In the genomic region with DNA sequence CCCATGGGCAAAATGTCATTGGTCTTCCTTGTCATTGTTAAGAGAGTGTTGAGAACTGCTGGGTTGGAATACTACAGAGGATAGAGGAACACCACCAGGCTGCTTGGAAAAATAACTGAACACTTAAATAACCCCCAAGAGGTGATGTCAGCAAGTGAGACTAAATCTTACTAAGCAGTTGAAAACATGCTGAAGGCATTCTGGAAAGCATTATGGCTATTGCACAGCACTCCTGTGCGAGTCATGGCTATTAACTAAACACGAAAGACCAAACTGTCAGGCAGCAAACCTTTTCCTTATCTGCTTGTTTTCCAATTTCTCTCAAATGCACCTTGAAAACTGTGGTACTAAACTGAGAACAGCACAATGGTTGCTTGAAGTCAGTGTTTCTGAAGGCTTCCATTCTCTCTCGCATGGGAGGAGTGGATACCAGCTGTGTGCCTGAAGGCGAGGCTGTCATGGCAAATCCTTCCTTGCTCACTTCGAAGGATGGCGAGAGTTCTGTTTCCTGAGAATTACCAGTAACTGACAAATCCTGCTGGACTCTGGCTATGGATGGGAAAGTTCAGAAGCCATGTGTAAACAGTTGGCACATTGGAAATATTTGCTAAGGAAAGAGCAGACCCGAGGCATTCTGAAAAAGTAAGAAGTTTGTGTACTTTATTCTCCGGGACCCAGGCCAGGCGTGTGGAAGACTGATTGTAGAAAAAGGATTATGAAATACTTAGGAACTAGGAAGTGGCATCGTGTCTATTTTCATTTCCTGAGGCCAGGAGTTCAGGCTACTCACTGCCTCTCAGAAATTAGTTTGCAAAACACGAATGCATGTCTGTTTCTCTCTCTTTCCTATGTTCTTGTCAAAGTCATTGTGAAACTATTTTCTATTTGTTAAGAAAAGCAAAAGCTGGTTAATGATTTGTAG, we compare ENCODE assay signal across 11 cellular contexts.
A peak's percentile ranks its signal among the peaks of the same experiment; 100 is the strongest.
DNase-seq lines count a peak whose midpoint lies in the region; ATAC-seq, FAIRE-seq and TF ChIP-seq lines count a peak whose summit lies in the region.
"Had no signal": no experiment of that assay in that cellular context is flagged by ENCODE, and none has a peak within 500 bp of the region (broad histone marks: within the 10 kb centered on the region; RNA-seq: fewer than 3 reads in every experiment).

No MANE protein-coding gene starts in this region.

- H4K20me1 ChIP-seq in astrocyte (ENCODE audit: insufficient read depth, low read length), result no peaks in the 10 kb centered on the region

- H3K79me2 ChIP-seq in astrocyte (ENCODE audit: insufficient read depth, low read length), result no peaks in the 10 kb centered on the region

- H3K27ac ChIP-seq in astrocyte (ENCODE audit: low read depth, low read length), result no peak overlapping the region
- peak overlapping the region; percentile 10 to 62 for H3K27ac ChIP-seq in left lung
- H3K27ac ChIP-seq in aorta (ENCODE audit: low read depth in 1 of 2, low read length in 2 of 2), result peak overlapping the region in 1 of 2 donors; percentile 33
- H3K27ac ChIP-seq in CD4-positive, alpha-beta memory T cell (ENCODE audit: low read depth, low read length), result no peak overlapping the region
- H3K27ac ChIP-seq: cardiac muscle cell had no signal

- DNase-seq in Right ventricle myocardium inferior (ENCODE audit: missing footprints) (peak; percentile 82), cardiac septum (ENCODE audit: low spot score) (no peak), astrocyte (ENCODE audit: low read depth) (peak; percentile 18), left lung (peak in 1 of 2 donors; percentile 53), aorta (peak in 1 of 2 donors; percentile 64)
- no peak for DNase-seq in CD4-positive, alpha-beta memory T cell
- no peak for DNase-seq in activated CD4-positive, alpha-beta T cell treated with anti-CD3 and anti-CD28 coated beads for 1 hour
- no peak for DNase-seq in activated CD4-positive, alpha-beta T cell treated with anti-CD3 and anti-CD28 coated beads, Interleukin-2, amount 50 U/mL, for 4 hours
- DNase-seq: H9 had no signal

- H3K36me3 Mint-ChIP-seq in astrocyte (ENCODE audit: low read depth, unreplicated experiment), result no peaks in the 10 kb centered on the region
- no peaks in the 10 kb centered on the region for H3K36me3 Mint-ChIP-seq in CD4-positive, alpha-beta memory T cell

- POLR2A ChIA-PET in CD4-positive, alpha-beta memory T cell (lab: Charles Lee; ENCODE audit: partially characterized antibody), result no interaction called here

- peaks cover 15% of the 10 kb centered on the region for H3K4me1 Mint-ChIP-seq in astrocyte (ENCODE audit: low read depth, unreplicated experiment)
- H3K4me1 Mint-ChIP-seq in CD4-positive, alpha-beta memory T cell, result no peaks in the 10 kb centered on the region
- H3K4me1 Mint-ChIP-seq: H9 had no signal

- WGBS in aorta, 2 donors, result 9% methylated on average over 11 of the region's 11 CpGs

- ATAC-seq in Right ventricle myocardium inferior, result peak; percentile 93
- ATAC-seq in left lung, result peak; percentile 95
- peak; percentile 88 for ATAC-seq in aorta (ENCODE audit: low FRiP score)
- ATAC-seq: Panc1 had no signal

- peak overlapping the region; percentile 24 for H3K4me3 Mint-ChIP-seq in astrocyte (ENCODE audit: unreplicated experiment)
- H3K4me3 Mint-ChIP-seq in CD4-positive, alpha-beta memory T cell, result no peak overlapping the region
- H3K4me3 Mint-ChIP-seq: H9 had no signal

- H3K4me3 ChIP-seq in astrocyte (ENCODE audit: insufficient read depth, low read depth, low read length) (no peak overlapping the region), left lung (no peak overlapping the region), aorta (ENCODE audit: low read length in 2 of 2) (no peak overlapping the region)
- no peak overlapping the region for H3K4me3 ChIP-seq in CD4-positive, alpha-beta memory T cell (ENCODE audit: low read length in 2 of 2)
- H3K4me3 ChIP-seq: cardiac muscle cell had no signal

- H3K9ac ChIP-seq in astrocyte (ENCODE audit: low read length), result peak overlapping the region; percentile 1

- intact Hi-C loops in Right ventricle myocardium inferior (cut with DNase I), result no loop called here
- intact Hi-C loops in cardiac septum (cut with DNase I), result no loop called here
- intact Hi-C loops in left lung (cut with DNase I), result no loop called here
- intact Hi-C loops in aorta (cut with DNase I), result no loop called here
- intact Hi-C loops in CD4-positive, alpha-beta memory T cell (cut with micrococcal nuclease), result no loop called here

- no peak for TF ChIP-seq CTCF in astrocyte (IDR thresholded peaks at IDR 0.05; ENCODE audit: insufficient read depth, low read depth, low read length)
- TF ChIP-seq CTCF in left lung (IDR thresholded peaks at IDR 0.05), result no peak

- H3K27me3 Mint-ChIP-seq in astrocyte (ENCODE audit: low read depth, unreplicated experiment), result no peaks in the 10 kb centered on the region
- no peaks in the 10 kb centered on the region for H3K27me3 Mint-ChIP-seq in CD4-positive, alpha-beta memory T cell

- H2AFZ ChIP-seq in astrocyte (ENCODE audit: low read depth, low read length), result no peak overlapping the region

- H3K36me3 ChIP-seq in astrocyte (ENCODE audit: insufficient read depth, low read length) (no peaks in the 10 kb centered on the region), left lung (no peaks in the 10 kb centered on the region), aorta (ENCODE audit: control insufficient read depth in 1 of 2, insufficient read depth in 2 of 2, low read length in 1 of 2) (no peaks in the 10 kb centered on the region)
- H3K36me3 ChIP-seq in CD4-positive, alpha-beta memory T cell (ENCODE audit: insufficient read depth, low read length), result no peaks in the 10 kb centered on the region
- H3K36me3 ChIP-seq: cardiac muscle cell had no signal

- no peaks in the 10 kb centered on the region for H3K9me3 Mint-ChIP-seq in astrocyte (ENCODE audit: unreplicated experiment)
- no peaks in the 10 kb centered on the region for H3K9me3 Mint-ChIP-seq in CD4-positive, alpha-beta memory T cell

- H3K4me2 ChIP-seq in astrocyte (ENCODE audit: low read length), result peak overlapping the region; percentile 39

- peak; percentile 62 for FAIRE-seq in astrocyte (lab: Jason Lieb, UNC)

- H3K27ac Mint-ChIP-seq in astrocyte (ENCODE audit: unreplicated experiment), result peak overlapping the region; percentile 92
- H3K27ac Mint-ChIP-seq in CD4-positive, alpha-beta memory T cell, result no peak overlapping the region
- H3K27ac Mint-ChIP-seq: H9 had no signal

- no peaks in the 10 kb centered on the region for H3K9me3 ChIP-seq in astrocyte (ENCODE audit: insufficient read depth, low read depth, low read length)
- H3K9me3 ChIP-seq in left lung, result no peaks in the 10 kb centered on the region
- no peaks in the 10 kb centered on the region for H3K9me3 ChIP-seq in aorta (ENCODE audit: control insufficient read depth, low read length)
- no peaks in the 10 kb centered on the region for H3K9me3 ChIP-seq in CD4-positive, alpha-beta memory T cell (ENCODE audit: control insufficient read depth in 1 of 2, low read length in 2 of 2)

- H3K27me3 ChIP-seq in astrocyte (ENCODE audit: insufficient read depth, low read length) (no peaks in the 10 kb centered on the region), left lung (no peaks in the 10 kb centered on the region), aorta (ENCODE audit: control insufficient read depth in 1 of 2, insufficient read depth in 2 of 2, low read length in 1 of 2) (peaks cover 0 to 2% of the 10 kb centered on the region in 2 donors)
- H3K27me3 ChIP-seq in CD4-positive, alpha-beta memory T cell (ENCODE audit: insufficient read depth, low read length), result no peaks in the 10 kb centered on the region
- H3K27me3 ChIP-seq: cardiac muscle cell had no signal

- H3K4me1 ChIP-seq in astrocyte (ENCODE audit: insufficient read depth, low read length), result no peaks in the 10 kb centered on the region
- H3K4me1 ChIP-seq in left lung, result no peaks in the 10 kb centered on the region
- peaks cover 0 to 3% of the 10 kb centered on the region in 2 donors for H3K4me1 ChIP-seq in aorta (ENCODE audit: control insufficient read depth in 1 of 2, insufficient read depth in 2 of 2, low read length in 2 of 2)
- no peaks in the 10 kb centered on the region for H3K4me1 ChIP-seq in CD4-positive, alpha-beta memory T cell (ENCODE audit: insufficient read depth, low read length)

- CTCF ChIA-PET in CD4-positive, alpha-beta memory T cell (lab: Charles Lee; ENCODE audit: partially characterized antibody), result no interaction called here

Comparison
In these comparisons a context has a peak if more than half of its experiments do, and no peak if none do; other contexts are left out.
1. DNase-seq: peak in Right ventricle myocardium inferior (single experiment) and astrocyte (single experiment); none in cardiac septum (single experiment), CD4-positive, alpha-beta memory T cell (0 of 5), activated CD4-positive, alpha-beta T cell treated with anti-CD3 and anti-CD28 coated beads for 1 hour (single experiment) and activated CD4-positive, alpha-beta T cell treated with anti-CD3 and anti-CD28 coated beads, Interleukin-2, amount 50 U/mL, for 4 hours (0 of 2).
2. H3K27ac ChIP-seq: peak in left lung (2 of 2); none in astrocyte (single experiment) and CD4-positive, alpha-beta memory T cell (single experiment).
3. Peak in every context shown above with its lines, with median percentiles within 50 percentile points of each other: ATAC-seq.